8 cellular contexts compared by ENCODE assay signal in genomic region chr1:167220537-167221125, GRCh38. TPM values are rescaled to one million over a fixed set of nuclear protein-coding genes. Genes with fewer than 3 reads are reported as not detected.
DNase-seq lines count a peak whose midpoint lies in the region; ATAC-seq and TF ChIP-seq lines count a peak whose summit lies in the region.

Gene POU2F1 (plus strand): TSS chr1:167220886. CDS start chr1:167220898, 12 bp downstream.

- peak; percentile 97 for DNase-seq in EL
- DNase-seq in GOT3 (lab: John Stamatoyannopoulos, UW): peak; percentile 97
- DNase-seq in RPMI8226: peak; percentile 99
- DNase-seq in fibroblast of mammary gland (ENCODE audit: low read depth): peak; percentile 96
- DNase-seq in naive thymus-derived CD8-positive, alpha-beta T cell: peak in 9 of 10 donors; percentile 97 to 100 (median 99)
- DNase-seq in stimulated activated naive CD4-positive, alpha-beta T cell (lab: John Stamatoyannopoulos, UW): peak; percentile 96 to 99 (median 98)

- TF ChIP-seq CTCF in LNCAP (IDR thresholded peaks at IDR 0.05) (peak; percentile 66), fibroblast of mammary gland (conservative IDR thresholded peaks at IDR 0.05; ENCODE audit: control insufficient read depth, insufficient read depth, low read depth, low read length) (peak; percentile 43)

- H3K4me1 Mint-ChIP-seq in activated T-helper 17 cell treated with anti-CD3 and anti-CD28 coated beads, Interleukin-2, amount 50 U/mL, for 72 hours: peaks cover 20% of the 10 kb centered on the region
- peaks cover 17 to 44% (median 35%) of the 10 kb centered on the region in 4 donors for H3K4me1 Mint-ChIP-seq in naive thymus-derived CD8-positive, alpha-beta T cell

- H3K36me3 Mint-ChIP-seq in activated T-helper 17 cell treated with anti-CD3 and anti-CD28 coated beads, Interleukin-2, amount 50 U/mL, for 72 hours (ENCODE audit: low read depth): peaks cover 22% of the 10 kb centered on the region
- H3K36me3 Mint-ChIP-seq in naive thymus-derived CD8-positive, alpha-beta T cell: peaks cover 0 to 5% (median 2%) of the 10 kb centered on the region in 3 donors

- H3K27ac Mint-ChIP-seq in activated T-helper 17 cell treated with anti-CD3 and anti-CD28 coated beads, Interleukin-2, amount 50 U/mL, for 72 hours: peak within 1 kb of the TSS; percentile 99
- H3K27ac Mint-ChIP-seq in naive thymus-derived CD8-positive, alpha-beta T cell: peak within 1 kb of the TSS; percentile 91 to 99 (median 98)

- peak within 1 kb of the TSS; percentile 99 for H3K4me3 Mint-ChIP-seq in activated T-helper 17 cell treated with anti-CD3 and anti-CD28 coated beads, Interleukin-2, amount 50 U/mL, for 72 hours
- H3K4me3 Mint-ChIP-seq in naive thymus-derived CD8-positive, alpha-beta T cell: peak within 1 kb of the TSS; percentile 92 to 98 (median 95)

- H3K4me3 ChIP-seq in fibroblast of mammary gland (ENCODE audit: control insufficient read depth, low read depth, low read length): peak within 1 kb of the TSS; percentile 94

- POLR2A ChIA-PET in naive thymus-derived CD8-positive, alpha-beta T cell (lab: Charles Lee): interaction anchor here (0.6 to 4.1 kb wide), 28 partner anchors 9 to 1891 kb away, joined by 3 to 30 read pairs (median 4); partner anchors contain the start of genes CD247, CREG1, DCAF6 and GPA33

- peak; percentile 76 for ATAC-seq in activated T-helper 17 cell treated with anti-CD3 and anti-CD28 coated beads, Interleukin-2, amount 50 U/mL, for 72 hours (replicated peaks)
- ATAC-seq in naive thymus-derived CD8-positive, alpha-beta T cell: peak; percentile 72 to 82

- H3K9me3 Mint-ChIP-seq in activated T-helper 17 cell treated with anti-CD3 and anti-CD28 coated beads, Interleukin-2, amount 50 U/mL, for 72 hours: no peaks in the 10 kb centered on the region
- peaks cover 0 to 6% (median 0%) of the 10 kb centered on the region in 9 donors for H3K9me3 Mint-ChIP-seq in naive thymus-derived CD8-positive, alpha-beta T cell

- H3K27me3 Mint-ChIP-seq in activated T-helper 17 cell treated with anti-CD3 and anti-CD28 coated beads, Interleukin-2, amount 50 U/mL, for 72 hours: no peaks in the 10 kb centered on the region
- peaks cover 0 to 3% (median 0%) of the 10 kb centered on the region in 5 donors for H3K27me3 Mint-ChIP-seq in naive thymus-derived CD8-positive, alpha-beta T cell

RNA-seq across cellular contexts. Expression of gene POU2F1, which starts in this region (rescaled TPM):
- total RNA-seq in activated T-helper 17 cell treated with anti-CD3 and anti-CD28 coated beads, Interleukin-2, amount 50 U/mL, for 72 hours: 10 to 100 TPM; 20.6 to 28.0 TPM
- 10 to 100 TPM; 19.7 to 22.9 TPM for total RNA-seq in naive thymus-derived CD8-positive, alpha-beta T cell
- polyA plus RNA-seq in naive thymus-derived CD8-positive, alpha-beta T cell: 1 to 10 TPM; 5.0 to 9.8 (median 8.1) TPM

Comparison
In these comparisons a context has a peak if more than half of its experiments do, and no peak if none do; other contexts are left out.
1. Peak in every context shown above with its lines: DNase-seq, ATAC-seq and H3K4me3 ChIP-seq.